ENCODE assay signal across 10 cellular contexts in genomic region chr15:71366926-71367325, GRCh38.
"Had no signal": no experiment of that assay in that cellular context is flagged by ENCODE, and none has a peak within 500 bp of the region (broad histone marks: within the 10 kb centered on the region; RNA-seq: fewer than 3 reads in every experiment).

No MANE protein-coding gene starts in this region.

- H3K4me1 ChIP-seq: breast epithelium, testis had no signal

- H3K4me3 ChIP-seq: breast epithelium, testis had no signal

- H3K27me3 ChIP-seq: breast epithelium, testis had no signal

- H3K9me3 ChIP-seq: breast epithelium, testis had no signal

- H3K27ac ChIP-seq: breast epithelium, testis had no signal

- H3K36me3 ChIP-seq: breast epithelium had no signal

- DNase-seq: amniotic stem cell; hippocampal formation; kidney glomerular epithelial cell; mesenchymal stem cell; nephron progenitor cell; stimulated activated CD4-positive, alpha-beta T cell treated with anti-CD3 and anti-CD28 coated beads, Interleukin-4, amount 100 ng/mL, for 1 hour; stimulated activated CD8-positive, alpha-beta memory T cell treated with anti-CD3 and anti-CD28 coated beads, Interleukin-4, amount 100 ng/mL, for 48 hours; T-helper 2 cell; testis had no signal
